In the genomic region with DNA sequence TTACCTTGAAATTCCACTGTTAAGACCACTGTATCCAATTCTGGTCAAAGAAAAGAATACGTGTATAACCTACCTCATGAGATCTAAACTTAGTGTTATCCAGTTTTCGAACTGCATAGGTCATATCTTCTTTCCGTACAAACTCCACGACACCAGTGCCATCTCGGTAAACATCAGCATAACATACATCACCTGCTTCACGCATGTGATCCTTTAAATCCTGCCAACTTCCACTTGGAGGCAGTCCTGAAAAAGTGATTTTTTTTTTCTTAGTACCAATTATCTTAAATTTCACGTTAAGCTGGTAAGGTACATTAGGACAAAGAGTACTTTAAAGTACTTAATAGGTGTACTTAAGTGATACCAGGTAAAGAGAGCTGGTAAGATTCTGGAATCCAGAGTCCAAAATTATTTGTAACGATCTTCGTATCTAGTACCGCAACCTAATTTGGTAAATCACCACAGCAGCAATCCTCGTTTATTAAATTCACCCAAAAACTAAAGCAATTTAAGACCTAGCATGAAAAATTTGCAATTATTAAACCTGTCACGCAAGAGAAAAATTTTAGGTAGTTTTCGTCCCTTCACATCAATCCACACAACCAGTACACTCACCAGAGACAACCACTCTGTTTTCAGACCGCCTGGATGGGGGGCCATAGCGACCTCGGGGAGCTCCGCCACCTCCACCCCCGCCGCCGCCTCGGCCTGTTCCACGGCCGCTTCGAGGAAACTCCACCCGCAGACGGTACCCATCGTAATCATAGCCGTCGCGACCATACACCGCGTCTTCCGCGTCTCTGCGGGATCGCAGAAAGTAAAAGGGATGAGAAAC, we compare ENCODE assay signal across 8 cellular contexts. TPM values are rescaled to one million over a fixed set of nuclear protein-coding genes. Genes with fewer than 3 reads are reported as not detected.
DNase-seq lines count a peak whose midpoint lies in the region; ATAC-seq and TF ChIP-seq lines count a peak whose summit lies in the region.

No MANE protein-coding gene starts in this region.

- no peak overlapping the region for H2BK120ac ChIP-seq in trophoblast cell (ENCODE audit: insufficient read depth, low read length, poor library complexity)

- H2BK5ac ChIP-seq in trophoblast cell (ENCODE audit: low read depth, low read length, poor library complexity): peak overlapping the region; percentile 27

- peak overlapping the region; percentile 94 for H4K91ac ChIP-seq in trophoblast cell (ENCODE audit: low read depth, low read length)

- no peak overlapping the region for H2BK12ac ChIP-seq in trophoblast cell (ENCODE audit: low read length)

- peak overlapping the region; percentile 98 for H3K4ac ChIP-seq in trophoblast cell (ENCODE audit: low read depth, low read length)

- peaks cover 51% of the 10 kb centered on the region for H3K4me1 ChIP-seq in DND-41 (ENCODE audit: insufficient read depth, low read length)
- H3K4me1 ChIP-seq in OCI-LY3 (ENCODE audit: low read length): peaks cover 47% of the 10 kb centered on the region
- peaks cover 2 to 3% of the 10 kb centered on the region in 2 experiments for H3K4me1 ChIP-seq in trophoblast cell (ENCODE audit: control insufficient read depth in 1 of 2, insufficient read depth in 2 of 2, low read length in 2 of 2)

- H3K79me2 ChIP-seq in DND-41 (ENCODE audit: insufficient read depth, low read length): peaks cover 61% of the 10 kb centered on the region
- peaks cover 64% of the 10 kb centered on the region for H3K79me2 ChIP-seq in OCI-LY3 (ENCODE audit: low read length)
- H3K79me2 ChIP-seq in trophoblast cell (ENCODE audit: control insufficient read depth, insufficient read depth, low read length, poor library complexity): peaks cover 15% of the 10 kb centered on the region

- peaks cover 52% of the 10 kb centered on the region for H4K20me1 ChIP-seq in DND-41 (ENCODE audit: insufficient read depth, low read length)
- peaks cover 54% of the 10 kb centered on the region for H4K20me1 ChIP-seq in OCI-LY3 (ENCODE audit: insufficient read depth, low read length)

- H3K27me3 ChIP-seq in DND-41 (ENCODE audit: insufficient read depth, low read length, poor library complexity) (no peaks in the 10 kb centered on the region), OCI-LY3 (ENCODE audit: low read depth, low read length) (no peaks in the 10 kb centered on the region), trophoblast cell (ENCODE audit: insufficient read depth, low read length) (no peaks in the 10 kb centered on the region)

- H3K4me2 ChIP-seq in DND-41 (ENCODE audit: insufficient read depth, low read length): peak overlapping the region; percentile 84
- H3K4me2 ChIP-seq in OCI-LY3 (ENCODE audit: low read length): peak overlapping the region; percentile 98
- H3K4me2 ChIP-seq in trophoblast cell (ENCODE audit: low read length): peak overlapping the region; percentile 91

- WGBS in trophoblast cell (ENCODE audit: extremely low coverage, insufficient coverage, insufficient read length): no CpG with 5 or more reads among the region's 36 CpGs

- H3K14ac ChIP-seq in trophoblast cell (ENCODE audit: low read length): peak overlapping the region; percentile 96

- H3K79me1 ChIP-seq in trophoblast cell (ENCODE audit: low read length): peaks cover 14% of the 10 kb centered on the region

- H2AFZ ChIP-seq in DND-41 (ENCODE audit: low read depth, low read length) (peak overlapping the region; percentile 54; the same call in 1 of the 2 replicates), OCI-LY3 (ENCODE audit: low read depth, low read length) (no peak overlapping the region), trophoblast cell (ENCODE audit: insufficient read depth, low read length, poor library complexity) (no peak overlapping the region)

- no peak overlapping the region for H2AK5ac ChIP-seq in trophoblast cell (ENCODE audit: low read length)

- H3K36me3 ChIP-seq in DND-41 (ENCODE audit: insufficient read depth, low read length) (peaks cover 60% of the 10 kb centered on the region), OCI-LY3 (replicated peaks; ENCODE audit: low read depth, low read length) (peaks cover 56% of the 10 kb centered on the region), trophoblast cell (ENCODE audit: control insufficient read depth in 1 of 2, insufficient read depth in 2 of 2, low read length in 2 of 2) (peaks cover 6 to 12% of the 10 kb centered on the region in 2 experiments)

- no peak overlapping the region for H3K18ac ChIP-seq in trophoblast cell (ENCODE audit: low read length)

- H4K8ac ChIP-seq in trophoblast cell (ENCODE audit: low read depth, low read length): no peak overlapping the region

- TF ChIP-seq CTCF in DND-41 (IDR thresholded peaks at IDR 0.05; ENCODE audit: borderline replicate concordance, extremely low read depth, low read length, poor library complexity, severe bottlenecking) (no peak), OCI-LY3 (IDR thresholded peaks at IDR 0.05; ENCODE audit: low read depth, low read length) (no peak), epithelial cell of esophagus (IDR thresholded peaks at IDR 0.05; ENCODE audit: insufficient read depth, low read depth, low read length, missing control alignments) (no peak)

- ATAC-seq in DND-41 (ENCODE audit: insufficient read depth, low read depth): no peak
- ATAC-seq in HG02623 (IDR thresholded peaks at IDR 0.05; ENCODE audit: unreplicated experiment): no peak
- ATAC-seq in HG02852 (IDR thresholded peaks at IDR 0.05; ENCODE audit: unreplicated experiment): no peak
- ATAC-seq in GM18520 (IDR thresholded peaks at IDR 0.05; ENCODE audit: unreplicated experiment): no peak

- no peaks in the 10 kb centered on the region for H3K9me3 ChIP-seq in DND-41 (ENCODE audit: insufficient read depth, low read length, severe bottlenecking)
- no peaks in the 10 kb centered on the region for H3K9me3 ChIP-seq in OCI-LY3 (ENCODE audit: insufficient read depth, low read length)
- H3K9me3 ChIP-seq in trophoblast cell (ENCODE audit: insufficient read depth, low read depth, low read length): no peaks in the 10 kb centered on the region

- H3K4me3 ChIP-seq in DND-41 (ENCODE audit: low read depth in 1 of 2, low read length in 2 of 2) (peak overlapping the region; percentile 77), OCI-LY3 (ENCODE audit: low read length) (peak overlapping the region; percentile 94), epithelial cell of esophagus (ENCODE audit: low read length) (peak overlapping the region; percentile 98), trophoblast cell (ENCODE audit: low read depth, low read length) (peak overlapping the region; percentile 90)

- H3K9ac ChIP-seq in DND-41 (ENCODE audit: low read depth, low read length) (peak overlapping the region; percentile 97), OCI-LY3 (ENCODE audit: low read length) (peak overlapping the region; percentile 98), trophoblast cell (ENCODE audit: low read length) (peak overlapping the region; percentile 95)

- no peak for DNase-seq in DND-41
- DNase-seq in epithelial cell of esophagus (ENCODE audit: low read depth): no peak
- DNase-seq in trophoblast cell: no peak
- DNase-seq in cerebellar nuclear complex (lab: John Stamatoyannopoulos, UW): no peak

- H3K23ac ChIP-seq in trophoblast cell (ENCODE audit: low read length): no peak overlapping the region

- H4K12ac ChIP-seq in trophoblast cell (ENCODE audit: low read depth, low read length): no peak overlapping the region

- H3K27ac ChIP-seq in DND-41 (ENCODE audit: low read length) (peak overlapping the region; percentile 98), OCI-LY3 (ENCODE audit: low read length) (peak overlapping the region; percentile 90), trophoblast cell (ENCODE audit: low read depth, low read length) (no peak overlapping the region)

RNA-seq across cellular contexts. Expression of a gene that starts 1.1 kb away (rescaled TPM):
- 176 and 177 TPM in 2 replicates for polyA plus RNA-seq in trophoblast cell (2013)

RNA-seq across cellular contexts. Expression of a gene that starts 17.9 kb away (rescaled TPM):
- polyA plus RNA-seq in trophoblast cell (2013): 36.2 and 37.1 TPM in 2 replicates

RNA-seq across cellular contexts. Expression of a gene that starts 50.7 kb away (rescaled TPM):
- 12.4 and 13.0 TPM in 2 replicates for polyA plus RNA-seq in trophoblast cell (2013)
